Comparison of ENCODE assay signal across 10 cellular contexts in genomic region chr4:8592366-8593267, GRCh38. TPM values are rescaled to one million over a fixed set of nuclear protein-coding genes. Genes with fewer than 3 reads are reported as not detected.
DNase-seq lines count a peak whose midpoint lies in the region; ATAC-seq and TF ChIP-seq lines count a peak whose summit lies in the region.
"Had no signal": no experiment of that assay in that cellular context is flagged by ENCODE, and none has a peak within 500 bp of the region (broad histone marks: within the 10 kb centered on the region; RNA-seq: fewer than 3 reads in every experiment).

Gene CPZ (plus strand): TSS chr4:8592765. CDS start chr4:8592834, 69 bp downstream.

- H3K36me3 Mint-ChIP-seq in activated CD8-positive, alpha-beta T cell treated with anti-CD3 and anti-CD28 coated beads, Interleukin-2, amount 10 ng/mL, durations not matched to agents 7 days and 5 days (ENCODE audit: low read depth), result no peaks in the 10 kb centered on the region

- H3K4me3 ChIP-seq in left ventricle myocardium inferior, result peak within 1 kb of the TSS; percentile 30

- peaks cover 13% of the 10 kb centered on the region for H3K4me1 ChIP-seq in left ventricle myocardium inferior

- no peaks in the 10 kb centered on the region for H3K36me3 ChIP-seq in left ventricle myocardium inferior

- POLR2A ChIA-PET in activated CD8-positive, alpha-beta T cell treated with anti-CD3 and anti-CD28 coated beads, Interleukin-2, amount 10 ng/mL, durations not matched to agents 7 days and 5 days (lab: Charles Lee), result no interaction called here

- no peak for TF ChIP-seq CTCF in left ventricle myocardium inferior (IDR thresholded peaks at IDR 0.05; ENCODE audit: borderline replicate concordance)
- no peak for TF ChIP-seq CTCF in GM20000 (IDR thresholded peaks at IDR 0.05; ENCODE audit: extremely low read depth, missing control alignments)

- ATAC-seq in sciatic nerve, result peak; percentile 20
- ATAC-seq in activated CD8-positive, alpha-beta T cell treated with anti-CD3 and anti-CD28 coated beads, Interleukin-2, amount 10 ng/mL, durations not matched to agents 7 days and 5 days, result no peak
- ATAC-seq in GM18519 (IDR thresholded peaks at IDR 0.05; ENCODE audit: low FRiP score, unreplicated experiment), result no peak

- H3K4me1 Mint-ChIP-seq in activated CD8-positive, alpha-beta T cell treated with anti-CD3 and anti-CD28 coated beads, Interleukin-2, amount 10 ng/mL, durations not matched to agents 7 days and 5 days (ENCODE audit: low read depth), result no peaks in the 10 kb centered on the region

- H3K27ac ChIP-seq in left ventricle myocardium inferior (replicated peaks), result no peak within 1 kb of the TSS

- DNase-seq in ELF-1 (ENCODE audit: low read depth, low spot score) (peak; percentile 58), SW480 (ENCODE audit: low spot score) (peak; percentile 20), left ventricle myocardium inferior (no peak), sciatic nerve (ENCODE audit: low spot score) (no peak), GM20000 (ENCODE audit: low spot score) (no peak)
- DNase-seq in activated CD8-positive, alpha-beta T cell treated with anti-CD3 and anti-CD28 coated beads, Interleukin-2, amount 10 ng/mL, durations not matched to agents 7 days and 5 days, result no peak
- no peak for DNase-seq in activated CD4-positive, alpha-beta T cell treated with anti-CD3 and anti-CD28 coated beads for 4 hours
- DNase-seq: NCI-H1105 treated with DMSO at 0.1 percent for 48 hours, SHP77 treated with DMSO at 0.1 percent for 48 hours had no signal

- H3K9me3 Mint-ChIP-seq in activated CD8-positive, alpha-beta T cell treated with anti-CD3 and anti-CD28 coated beads, Interleukin-2, amount 10 ng/mL, durations not matched to agents 7 days and 5 days (ENCODE audit: insufficient read depth), result no peaks in the 10 kb centered on the region

- no peaks in the 10 kb centered on the region for H3K9me3 ChIP-seq in left ventricle myocardium inferior (replicated peaks)

- peaks cover 95% of the 10 kb centered on the region for H3K27me3 ChIP-seq in left ventricle myocardium inferior (ENCODE audit: low read depth)

- CTCF ChIA-PET in activated CD8-positive, alpha-beta T cell treated with anti-CD3 and anti-CD28 coated beads, Interleukin-2, amount 10 ng/mL, durations not matched to agents 7 days and 5 days (lab: Charles Lee), result interaction anchor here (1.0 kb wide), 1 partner anchor 124 kb away, joined by 3 read pairs; no protein-coding TSS in a partner anchor

- H3K27ac Mint-ChIP-seq in activated CD8-positive, alpha-beta T cell treated with anti-CD3 and anti-CD28 coated beads, Interleukin-2, amount 10 ng/mL, durations not matched to agents 7 days and 5 days, result no peak within 1 kb of the TSS

- intact Hi-C loops in left ventricle myocardium inferior (cut with micrococcal nuclease) (loop anchor here (10.0 kb wide), 2 partner anchors 128 to 348 kb away; no protein-coding TSS in a partner anchor), sciatic nerve (cut with DNase I) (loop anchor here (5.0 kb wide), 1 partner anchor 125 kb away; no protein-coding TSS in a partner anchor)

- H3K27me3 Mint-ChIP-seq in activated CD8-positive, alpha-beta T cell treated with anti-CD3 and anti-CD28 coated beads, Interleukin-2, amount 10 ng/mL, durations not matched to agents 7 days and 5 days (ENCODE audit: low read depth), result peaks cover 12% of the 10 kb centered on the region

- no peak within 1 kb of the TSS for H3K4me3 Mint-ChIP-seq in activated CD8-positive, alpha-beta T cell treated with anti-CD3 and anti-CD28 coated beads, Interleukin-2, amount 10 ng/mL, durations not matched to agents 7 days and 5 days

RNA-seq across cellular contexts. Expression of gene CPZ, which starts in this region (rescaled TPM):
- total RNA-seq in left ventricle myocardium inferior, result 0.27 TPM
- total RNA-seq in sciatic nerve, result 7.0 TPM
- total RNA-seq in activated CD8-positive, alpha-beta T cell treated with anti-CD3 and anti-CD28 coated beads, Interleukin-2, amount 10 ng/mL, durations not matched to agents 7 days and 5 days, result under 1 TPM; 0.21 to 0.23 TPM

Comparison
In these comparisons a context has a peak if more than half of its experiments do, and no peak if none do; other contexts are left out.
1. DNase-seq: peak in ELF-1 (single experiment) and SW480 (single experiment); none in left ventricle myocardium inferior (single experiment), sciatic nerve (single experiment), GM20000 (single experiment), activated CD8-positive, alpha-beta T cell treated with anti-CD3 and anti-CD28 coated beads, Interleukin-2, amount 10 ng/mL, durations not matched to agents 7 days and 5 days (single experiment) and activated CD4-positive, alpha-beta T cell treated with anti-CD3 and anti-CD28 coated beads for 4 hours (0 of 2).